Comparison of ENCODE assay signal across 23 cellular contexts in genomic region chr17:74904687-74905409, GRCh38. TPM values are rescaled to one million over a fixed set of nuclear protein-coding genes. Genes with fewer than 3 reads are reported as not detected.
DNase-seq lines count a peak whose midpoint lies in the region; ATAC-seq, FAIRE-seq and TF ChIP-seq lines count a peak whose summit lies in the region.
"Had no signal": no experiment of that assay in that cellular context is flagged by ENCODE, and none has a peak within 500 bp of the region (broad histone marks: within the 10 kb centered on the region; RNA-seq: fewer than 3 reads in every experiment).

No MANE protein-coding gene starts in this region.

- in situ Hi-C loops in K562 (cut with MboI), result no loop called here

- no peak for TF ChIP-seq POLR2A in K562 (conservative IDR thresholded peaks at IDR 0.05)

- no peaks in the 10 kb centered on the region for H3K9me3 Mint-ChIP-seq in activated naive CD4-positive, alpha-beta T cell treated with anti-CD3 and anti-CD28 coated beads, Interleukin-2, amount 10 ng/mL, durations not matched to agents 7 days and 5 days
- no peaks in the 10 kb centered on the region for H3K9me3 Mint-ChIP-seq in stimulated activated effector memory CD8-positive, alpha-beta T cell treated with anti-CD3 and anti-CD28 coated beads, Interleukin-12 subunit alpha, Interleukin-12 subunit beta, amount 100 ng/mL, for 72 hours
- H3K9me3 Mint-ChIP-seq: CD4-positive, alpha-beta T cell had no signal

- peak overlapping the region in 1 of 2 experiments; percentile 10; a peak in 1 of 4 replicates for H3K9ac ChIP-seq in K562 (ENCODE audit: insufficient read depth in 1 of 2, low read depth in 2 of 2, low read length in 2 of 2)
- H3K9ac ChIP-seq: BLaER1 had no signal

- no TSS peak for BruUV-seq in K562 (replicated peaks; lab: Mats Ljungman, UMichigan)

- 21% methylated on average over 7 of the region's 7 CpGs for WGBS in K562 (ENCODE audit: insufficient coverage, low coverage, missing lambda C conversion rate)

- ATAC-seq in K562 (no peak), HG02678 (IDR thresholded peaks at IDR 0.05; ENCODE audit: unreplicated experiment) (no peak)
- ATAC-seq in stimulated activated effector memory CD8-positive, alpha-beta T cell treated with anti-CD3 and anti-CD28 coated beads, Interleukin-12 subunit alpha, Interleukin-12 subunit beta, amount 100 ng/mL, for 72 hours, result peak; percentile 67

- peak overlapping the region; percentile 21 for H3K27ac Mint-ChIP-seq in activated naive CD4-positive, alpha-beta T cell treated with anti-CD3 and anti-CD28 coated beads, Interleukin-2, amount 10 ng/mL, durations not matched to agents 7 days and 5 days
- no peak overlapping the region for H3K27ac Mint-ChIP-seq in stimulated activated effector memory CD8-positive, alpha-beta T cell treated with anti-CD3 and anti-CD28 coated beads, Interleukin-12 subunit alpha, Interleukin-12 subunit beta, amount 100 ng/mL, for 72 hours
- H3K27ac Mint-ChIP-seq: CD4-positive, alpha-beta T cell had no signal

- no peak overlapping the region for H3K4me3 ChIP-seq in K562
- H3K4me3 ChIP-seq: BLaER1 had no signal

- CTCF ChIA-PET in activated naive CD4-positive, alpha-beta T cell treated with anti-CD3 and anti-CD28 coated beads, Interleukin-2, amount 10 ng/mL, durations not matched to agents 7 days and 5 days (lab: Charles Lee), result no interaction called here
- CTCF ChIA-PET in K562 (lab: Yijun Ruan, JAX; ENCODE audit: low intra/inter-chr PET ratio), result no interaction called here

- no peaks in the 10 kb centered on the region for H3K36me3 Mint-ChIP-seq in activated naive CD4-positive, alpha-beta T cell treated with anti-CD3 and anti-CD28 coated beads, Interleukin-2, amount 10 ng/mL, durations not matched to agents 7 days and 5 days
- H3K36me3 Mint-ChIP-seq in stimulated activated effector memory CD8-positive, alpha-beta T cell treated with anti-CD3 and anti-CD28 coated beads, Interleukin-12 subunit alpha, Interleukin-12 subunit beta, amount 100 ng/mL, for 72 hours, result no peaks in the 10 kb centered on the region

- no peak overlapping the region for H3K4me2 ChIP-seq in K562 (ENCODE audit: insufficient read depth, low read length)
- H3K4me2 ChIP-seq: BLaER1 had no signal

- H2AFZ ChIP-seq in K562 (ENCODE audit: low read depth, low read length), result no peak overlapping the region

- no peaks in the 10 kb centered on the region for H3K36me3 ChIP-seq in K562 (ENCODE audit: control insufficient read depth, insufficient read depth, low read length)
- H3K36me3 ChIP-seq: BLaER1 had no signal

- peaks cover 32% of the 10 kb centered on the region for H3K27me3 Mint-ChIP-seq in activated naive CD4-positive, alpha-beta T cell treated with anti-CD3 and anti-CD28 coated beads, Interleukin-2, amount 10 ng/mL, durations not matched to agents 7 days and 5 days

- no peak for TF ChIP-seq CTCF in K562 (IDR thresholded peaks at IDR 0.05 in 2 of 3, conservative IDR thresholded peaks at IDR 0.05 in 1 of 3; ENCODE audit: insufficient read depth in 2 of 3, low read depth in 1 of 3, low read length in 3 of 3)

- no peaks in the 10 kb centered on the region for H3K9me3 ChIP-seq in K562 (replicated peaks; ENCODE audit: control insufficient read depth, insufficient read depth, low read depth, low read length)

- no peak for TF ChIP-seq EP300 in K562 (IDR thresholded peaks at IDR 0.05; ENCODE audit: low read length)

- H3K27ac ChIP-seq in K562 (ENCODE audit: extremely low read depth, low read depth, low read length), result no peak overlapping the region
- H3K27ac ChIP-seq: BLaER1, RWPE1 had no signal

- FAIRE-seq in K562 (lab: Jason Lieb, UNC), result no peak

- no peaks in the 10 kb centered on the region for H3K79me2 ChIP-seq in K562 (ENCODE audit: control insufficient read depth, insufficient read depth, low read length)

- no peak for DNase-seq in activated naive CD4-positive, alpha-beta T cell treated with anti-CD3 and anti-CD28 coated beads, Interleukin-2, amount 10 ng/mL, durations not matched to agents 7 days and 5 days
- no peak for DNase-seq in activated naive CD4-positive, alpha-beta T cell (lab: John Stamatoyannopoulos, UW)
- DNase-seq in K562 (ENCODE audit: extremely low read depth in 1 of 4, low spot score in 3 of 4) (no peak), islet precursor cell (peak; percentile 51), NCI-H1694 (lab: John Stamatoyannopoulos, UW) (no peak)
- DNase-seq in stimulated activated effector memory CD8-positive, alpha-beta T cell treated with anti-CD3 and anti-CD28 coated beads, Interleukin-12 subunit alpha, Interleukin-12 subunit beta, amount 100 ng/mL, for 72 hours (ENCODE audit: low spot score in 2 of 2), result no peak
- DNase-seq: ACHN; CD4-positive, alpha-beta T cell; COR-L47; DMS79 treated with DMSO at 0.1 percent for 48 hours; KG1; NCI-H1092 treated with DMSO at 0.1 percent for 48 hours; NCI-H1436 treated with DMSO at 0.1 percent for 48 hours; NCI-H2029; NCI-H2227 treated with DMSO at 0.1 percent for 48 hours; NCI-H510A; NCI-H774; NK-92 treated with Interleukin-12 subunit alpha and Interleukin-12 subunit beta, amount 100 ng/mL, for 24 hours; SHP77 treated with DMSO at 0.1 percent for 48 hours had no signal

- H3K27me3 ChIP-seq in K562 (ENCODE audit: control insufficient read depth in 2 of 2, insufficient read depth in 2 of 2, low read length in 2 of 2), result peaks cover 10 to 24% of the 10 kb centered on the region in 2 experiments; a peak in 4 of 5 replicates
- H3K27me3 ChIP-seq: BLaER1 had no signal

- no peaks in the 10 kb centered on the region for H3K9me1 ChIP-seq in K562 (ENCODE audit: control insufficient read depth, insufficient read depth, low read length)

- intact Hi-C loops in K562 (cut with micrococcal nuclease), result no loop called here

- H3K4me1 ChIP-seq in K562 (replicated peaks in 1 of 2; ENCODE audit: control insufficient read depth in 2 of 2, insufficient read depth in 2 of 2, low read length in 2 of 2), result no peaks in the 10 kb centered on the region; a peak in 1 of 5 replicates

- peaks cover 2% of the 10 kb centered on the region for H3K4me1 Mint-ChIP-seq in activated naive CD4-positive, alpha-beta T cell treated with anti-CD3 and anti-CD28 coated beads, Interleukin-2, amount 10 ng/mL, durations not matched to agents 7 days and 5 days
- no peaks in the 10 kb centered on the region for H3K4me1 Mint-ChIP-seq in stimulated activated effector memory CD8-positive, alpha-beta T cell treated with anti-CD3 and anti-CD28 coated beads, Interleukin-12 subunit alpha, Interleukin-12 subunit beta, amount 100 ng/mL, for 72 hours

- POLR2A ChIA-PET in K562 (lab: Yijun Ruan, JAX), result interaction anchor here (1.5 kb wide), 1 partner anchor 11 kb away, joined by 8 read pairs; the partner anchor contains the start of gene FADS6

- no peak overlapping the region for H3K4me3 Mint-ChIP-seq in activated naive CD4-positive, alpha-beta T cell treated with anti-CD3 and anti-CD28 coated beads, Interleukin-2, amount 10 ng/mL, durations not matched to agents 7 days and 5 days
- no peak overlapping the region for H3K4me3 Mint-ChIP-seq in stimulated activated effector memory CD8-positive, alpha-beta T cell treated with anti-CD3 and anti-CD28 coated beads, Interleukin-12 subunit alpha, Interleukin-12 subunit beta, amount 100 ng/mL, for 72 hours
- H3K4me3 Mint-ChIP-seq: CD4-positive, alpha-beta T cell had no signal

- H4K20me1 ChIP-seq in K562 (replicated peaks; ENCODE audit: control insufficient read depth, insufficient read depth, low read length), result no peaks in the 10 kb centered on the region
- H4K20me1 ChIP-seq: BLaER1 had no signal

- TF ChIP-seq RAD21 in K562 (CRISPR knock-in tag; conservative IDR thresholded peaks at IDR 0.05 in 1 of 2, IDR thresholded peaks at IDR 0.05 in 1 of 2), result no peak

RNA-seq across cellular contexts. Expression of gene FADS6, which starts 11.4 kb away (rescaled TPM):
- not detected in 2 replicates for total RNA-seq in K562 (2011; cell fraction: chromatin; rRNA removed; ENCODE audit: low replicate concordance)
- 0.26 TPM in 1 of 2 replicates, not detected in the other for total RNA-seq in K562 (2011; cell fraction: nucleolus; rRNA removed)
- total RNA-seq in K562 (2011; cell fraction: nucleoplasm; rRNA removed), result 0.29 TPM in 1 of 2 replicates, not detected in the other
- total RNA-seq in K562 (2014; rRNA removed) (not detected in 2 replicates), K562 (2014; rRNA removed; fragmentation: Illumina TruSeq; extraction: Trizol) (not detected in 2 replicates), K562 (2015; rRNA removed; fragmentation: Illumina TruSeq; extraction: Trizol) (0.22 TPM in 1 of 2 replicates, not detected in the other), K562 (2021) (not detected in 2 replicates)
- polyA plus RNA-seq in K562 (2011; rRNA removed) (0.12 and 0.18 TPM in 2 replicates), K562 (2014; fragmentation: Illumina TruSeq; extraction: Trizol) (not detected in 2 replicates), K562 (2014; fragmentation: Nextera tagmentation; extraction: Ambion mirVana) (not detected), K562 (2014; rRNA removed) (not detected in 2 replicates)
- polyA plus RNA-seq in K562 (2011; cell fraction: cytosol; rRNA removed), result 0.13 and 0.36 TPM in 2 replicates
- 0.07 and 0.44 TPM in 2 replicates for polyA plus RNA-seq in K562 (2011; cell fraction: nucleus; rRNA removed)
- polyA plus RNA-seq in K562 (2012), result 0.08 and 0.22 TPM in 2 replicates
- polyA minus RNA-seq in K562 (2011; rRNA and poly(A)+ RNA removed), result not detected in 2 replicates
- polyA minus RNA-seq in K562 (2011; cell fraction: cytosol; rRNA and poly(A)+ RNA removed), result 0.38 TPM in 1 of 2 replicates, not detected in the other
- not detected in 2 replicates for polyA minus RNA-seq in K562 (2011; cell fraction: nucleus; rRNA and poly(A)+ RNA removed)
- total RNA-seq: CD4-positive, alpha-beta T cell; H4 had no signal

RNA-seq across cellular contexts. Expression of gene USH1G, which starts 18.2 kb away (rescaled TPM):
- 2.8 and 9.8 TPM in 2 replicates for total RNA-seq in K562 (2011; cell fraction: chromatin; rRNA removed; ENCODE audit: low replicate concordance)
- total RNA-seq in K562 (2011; cell fraction: nucleolus; rRNA removed), result 7.1 and 8.3 TPM in 2 replicates
- 4.5 and 5.5 TPM in 2 replicates for total RNA-seq in K562 (2011; cell fraction: nucleoplasm; rRNA removed)
- total RNA-seq in K562 (2014; rRNA removed) (0.64 and 1.2 TPM in 2 replicates), K562 (2014; rRNA removed; fragmentation: Illumina TruSeq; extraction: Trizol) (0.16 and 0.22 TPM in 2 replicates), K562 (2015; rRNA removed; fragmentation: Illumina TruSeq; extraction: Trizol) (0.43 and 0.53 TPM in 2 replicates), K562 (2021) (1.00 and 1.4 TPM in 2 replicates)
- polyA plus RNA-seq in K562 (2011; rRNA removed) (0.57 and 0.77 TPM in 2 replicates), K562 (2014; fragmentation: Illumina TruSeq; extraction: Trizol) (0.42 and 0.71 TPM in 2 replicates), K562 (2014; fragmentation: Nextera tagmentation; extraction: Ambion mirVana) (not detected), K562 (2014; rRNA removed) (0.57 and 0.69 TPM in 2 replicates)
- polyA plus RNA-seq in K562 (2011; cell fraction: cytosol; rRNA removed), result 0.65 and 1.9 TPM in 2 replicates
- polyA plus RNA-seq in K562 (2011; cell fraction: nucleus; rRNA removed), result 1.2 and 2.7 TPM in 2 replicates
- polyA plus RNA-seq in K562 (2012), result 1.5 and 2.1 TPM in 2 replicates
- polyA minus RNA-seq in K562 (2011; rRNA and poly(A)+ RNA removed), result 4.8 and 11.0 TPM in 2 replicates
- polyA minus RNA-seq in K562 (2011; cell fraction: cytosol; rRNA and poly(A)+ RNA removed), result 0.82 and 1.6 TPM in 2 replicates
- 4.0 and 5.0 TPM in 2 replicates for polyA minus RNA-seq in K562 (2011; cell fraction: nucleus; rRNA and poly(A)+ RNA removed)
- total RNA-seq: CD4-positive, alpha-beta T cell had no signal

RNA-seq across cellular contexts. Expression of gene OTOP2, which starts 19.2 kb away (rescaled TPM):
- total RNA-seq in K562 (2011; cell fraction: chromatin; rRNA removed; ENCODE audit: low replicate concordance), result 0.40 and 0.51 TPM in 2 replicates
- total RNA-seq in K562 (2011; cell fraction: nucleolus; rRNA removed), result 0.17 and 0.26 TPM in 2 replicates
- total RNA-seq in K562 (2011; cell fraction: nucleoplasm; rRNA removed), result 0.46 TPM in 1 of 2 replicates, not detected in the other
- total RNA-seq in K562 (2014; rRNA removed) (not detected in 2 replicates), K562 (2014; rRNA removed; fragmentation: Illumina TruSeq; extraction: Trizol) (0.11 TPM in 1 of 2 replicates, not detected in the other), K562 (2015; rRNA removed; fragmentation: Illumina TruSeq; extraction: Trizol) (0.19 and 0.36 TPM in 2 replicates), K562 (2021) (0.18 and 0.27 TPM in 2 replicates)
- polyA plus RNA-seq in K562 (2011; rRNA removed) (0.28 and 0.31 TPM in 2 replicates), K562 (2014; fragmentation: Illumina TruSeq; extraction: Trizol) (0.25 TPM in 1 of 2 replicates, not detected in the other), K562 (2014; fragmentation: Nextera tagmentation; extraction: Ambion mirVana) (under 1 TPM; 0.04 to 0.06 TPM), K562 (2014; rRNA removed) (0.08 and 0.09 TPM in 2 replicates)
- 0.28 and 0.42 TPM in 2 replicates for polyA plus RNA-seq in K562 (2011; cell fraction: cytosol; rRNA removed)
- polyA plus RNA-seq in K562 (2011; cell fraction: nucleus; rRNA removed), result 1.1 and 1.2 TPM in 2 replicates
- polyA plus RNA-seq in K562 (2012), result 0.35 and 0.68 TPM in 2 replicates
- polyA minus RNA-seq in K562 (2011; rRNA and poly(A)+ RNA removed), result 0.09 TPM in 1 of 2 replicates, not detected in the other
- polyA minus RNA-seq in K562 (2011; cell fraction: cytosol; rRNA and poly(A)+ RNA removed), result not detected in 2 replicates
- 0.27 and 0.33 TPM in 2 replicates for polyA minus RNA-seq in K562 (2011; cell fraction: nucleus; rRNA and poly(A)+ RNA removed)
- total RNA-seq: CD4-positive, alpha-beta T cell; H4 had no signal

RNA-seq across cellular contexts. Expression of gene OTOP3, which starts 30.9 kb away (rescaled TPM):
- not detected in 2 replicates for total RNA-seq in K562 (2011; cell fraction: chromatin; rRNA removed; ENCODE audit: low replicate concordance)
- not detected in 2 replicates for total RNA-seq in K562 (2011; cell fraction: nucleolus; rRNA removed)
- not detected in 2 replicates for total RNA-seq in K562 (2011; cell fraction: nucleoplasm; rRNA removed)
- not detected in 2 replicates for total RNA-seq in K562 (2014; rRNA removed)
- total RNA-seq in K562 (2014; rRNA removed; fragmentation: Illumina TruSeq; extraction: Trizol), result not detected in 2 replicates
- total RNA-seq in K562 (2015; rRNA removed; fragmentation: Illumina TruSeq; extraction: Trizol), result not detected in 2 replicates
- not detected in 2 replicates for total RNA-seq in K562 (2021)
- not detected in 2 replicates for polyA plus RNA-seq in K562 (2011; rRNA removed)
- polyA plus RNA-seq in K562 (2011; cell fraction: cytosol; rRNA removed), result not detected in 2 replicates
- polyA plus RNA-seq in K562 (2011; cell fraction: nucleus; rRNA removed), result not detected in 2 replicates
- polyA plus RNA-seq in K562 (2012), result not detected in 2 replicates
- polyA plus RNA-seq in K562 (2014; fragmentation: Illumina TruSeq; extraction: Trizol), result not detected in 2 replicates
- not detected for polyA plus RNA-seq in K562 (2014; fragmentation: Nextera tagmentation; extraction: Ambion mirVana)
- polyA plus RNA-seq in K562 (2014; rRNA removed), result not detected in 2 replicates
- polyA minus RNA-seq in K562 (2011; rRNA and poly(A)+ RNA removed), result not detected in 2 replicates
- not detected in 2 replicates for polyA minus RNA-seq in K562 (2011; cell fraction: cytosol; rRNA and poly(A)+ RNA removed)
- polyA minus RNA-seq in K562 (2011; cell fraction: nucleus; rRNA and poly(A)+ RNA removed), result not detected in 2 replicates
- total RNA-seq: CD4-positive, alpha-beta T cell; H4 had no signal

RNA-seq across cellular contexts. Expression of gene FDXR, which starts 32.1 kb away (rescaled TPM):
- 26.1 and 46.4 TPM in 2 replicates for total RNA-seq in K562 (2011; cell fraction: chromatin; rRNA removed; ENCODE audit: low replicate concordance)
- 39.0 and 42.5 TPM in 2 replicates for total RNA-seq in K562 (2011; cell fraction: nucleolus; rRNA removed)
- total RNA-seq in K562 (2011; cell fraction: nucleoplasm; rRNA removed), result 25.0 and 34.7 TPM in 2 replicates
- total RNA-seq in K562 (2014; rRNA removed) (62.2 and 76.4 TPM in 2 replicates), K562 (2014; rRNA removed; fragmentation: Illumina TruSeq; extraction: Trizol) (8.7 and 14.3 TPM in 2 replicates), K562 (2015; rRNA removed; fragmentation: Illumina TruSeq; extraction: Trizol) (40.6 and 46.1 TPM in 2 replicates), K562 (2021) (68.7 and 70.7 TPM in 2 replicates)
- polyA plus RNA-seq in K562 (2011; rRNA removed) (25.4 and 30.9 TPM in 2 replicates), K562 (2014; fragmentation: Illumina TruSeq; extraction: Trizol) (13.6 and 40.4 TPM in 2 replicates), K562 (2014; fragmentation: Nextera tagmentation; extraction: Ambion mirVana) (1 to 10 TPM in 1 of 2 experiments, under 1 TPM in 1; 0.89 to 2.8 TPM), K562 (2014; rRNA removed) (58.6 and 62.9 TPM in 2 replicates)
- polyA plus RNA-seq in K562 (2011; cell fraction: cytosol; rRNA removed), result 27.8 and 83.2 TPM in 2 replicates
- polyA plus RNA-seq in K562 (2011; cell fraction: nucleus; rRNA removed), result 47.6 and 91.7 TPM in 2 replicates
- polyA plus RNA-seq in K562 (2012), result 64.0 and 126 TPM in 2 replicates
- 5.2 and 10.6 TPM in 2 replicates for polyA minus RNA-seq in K562 (2011; rRNA and poly(A)+ RNA removed)
- 20.5 and 30.2 TPM in 2 replicates for polyA minus RNA-seq in K562 (2011; cell fraction: cytosol; rRNA and poly(A)+ RNA removed)
- polyA minus RNA-seq in K562 (2011; cell fraction: nucleus; rRNA and poly(A)+ RNA removed), result 22.8 and 27.3 TPM in 2 replicates
